Comparison of ENCODE assay signal across 22 cellular contexts in the genomic region with DNA sequence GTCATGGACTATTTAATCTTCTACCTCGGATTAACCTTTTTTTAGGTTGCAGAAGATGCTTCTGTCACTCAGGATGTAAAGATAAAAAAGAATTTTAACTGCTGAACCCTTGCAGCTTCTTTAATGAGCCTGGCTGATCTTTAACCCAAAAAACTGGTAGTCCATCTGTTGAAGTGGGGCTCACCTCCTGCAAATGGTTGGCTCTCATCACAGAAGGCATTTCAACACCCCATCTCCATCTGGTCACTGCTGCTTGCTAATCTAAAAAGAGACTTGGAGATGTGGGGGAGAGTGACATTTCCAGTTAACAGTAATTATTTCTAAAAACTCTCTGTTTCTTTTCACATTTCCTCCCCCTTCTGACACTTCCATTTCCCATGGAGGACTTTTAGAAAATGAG.
"Had no signal": no experiment of that assay in that cellular context is flagged by ENCODE, and none has a peak within 500 bp of the region (broad histone marks: within the 10 kb centered on the region; RNA-seq: fewer than 3 reads in every experiment).

No MANE protein-coding gene starts in this region.

- H3K27ac Mint-ChIP-seq: activated CD4-positive, alpha-beta memory T cell treated with anti-CD3 and anti-CD28 coated beads, Interleukin-2, amount 10 ng/mL, durations not matched to agents 7 days and 5 days; activated CD4-positive, alpha-beta T cell treated with anti-CD3 and anti-CD28 coated beads, Interleukin-2, amount 10 ng/mL, durations not matched to agents 7 days and 5 days; activated naive CD4-positive, alpha-beta T cell treated with anti-CD3 and anti-CD28 coated beads, Interleukin-2, amount 10 ng/mL, durations not matched to agents 7 days and 5 days; activated naive CD4-positive, alpha-beta T cell treated with anti-CD3 and anti-CD28 coated beads, Interleukin-2, amount 50 U/mL, for 72 hours; activated naive CD8-positive, alpha-beta T cell treated with anti-CD3 and anti-CD28 coated beads, Interleukin-2, amount 10 ng/mL, durations not matched to agents 7 days and 5 days; activated T-cell treated with anti-CD3 and anti-CD28 coated beads, Interleukin-2, amount 50 U/mL, for 24 hours; activated T-cell treated with anti-CD3 and anti-CD28 coated beads, Interleukin-2, amount 50 U/mL, for 72 hours; brain had no signal

- DNase-seq: activated CD4-positive, alpha-beta memory T cell treated with anti-CD3 and anti-CD28 coated beads, Interleukin-2, amount 10 ng/mL, durations not matched to agents 7 days and 5 days; activated CD4-positive, alpha-beta T cell treated with anti-CD3 and anti-CD28 coated beads for 1 hour; activated CD4-positive, alpha-beta T cell treated with anti-CD3 and anti-CD28 coated beads for 4 hours; activated CD4-positive, alpha-beta T cell treated with anti-CD3 and anti-CD28 coated beads, Interleukin-2, amount 10 ng/mL, durations not matched to agents 7 days and 5 days; activated CD4-positive, alpha-beta T cell treated with anti-CD3 and anti-CD28 coated beads, Interleukin-2, amount 50 U/mL, for 4 hours; activated CD8-positive, alpha-beta memory T cell treated with anti-CD3 and anti-CD28 coated beads, Interleukin-2, amount 50 U/mL, for 48 hours; activated gamma-delta T cell; activated naive CD4-positive, alpha-beta T cell; activated naive CD4-positive, alpha-beta T cell treated with anti-CD3 and anti-CD28 coated beads, Interleukin-2, amount 10 ng/mL, durations not matched to agents 7 days and 5 days; activated naive CD8-positive, alpha-beta T cell treated with anti-CD3 and anti-CD28 coated beads, Interleukin-2, amount 10 ng/mL, durations not matched to agents 7 days and 5 days; activated T-cell treated with anti-CD3 and anti-CD28 coated beads for 4 hours; activated T-cell treated with anti-CD3 and anti-CD28 coated beads, Interleukin-2, amount 50 U/mL, for 24 hours; activated T-cell treated with anti-CD3 and anti-CD28 coated beads, Interleukin-2, amount 50 U/mL, for 72 hours; central memory CD4-positive, alpha-beta T cell; effector CD8-positive, alpha-beta T cell; foreskin fibroblast; head of caudate nucleus; hippocampal formation; T-helper 2 cell had no signal

- H3K27me3 Mint-ChIP-seq: activated CD4-positive, alpha-beta memory T cell treated with anti-CD3 and anti-CD28 coated beads, Interleukin-2, amount 10 ng/mL, durations not matched to agents 7 days and 5 days; activated CD4-positive, alpha-beta T cell treated with anti-CD3 and anti-CD28 coated beads, Interleukin-2, amount 10 ng/mL, durations not matched to agents 7 days and 5 days; activated naive CD4-positive, alpha-beta T cell treated with anti-CD3 and anti-CD28 coated beads, Interleukin-2, amount 10 ng/mL, durations not matched to agents 7 days and 5 days; activated naive CD8-positive, alpha-beta T cell treated with anti-CD3 and anti-CD28 coated beads, Interleukin-2, amount 10 ng/mL, durations not matched to agents 7 days and 5 days; activated T-cell treated with anti-CD3 and anti-CD28 coated beads, Interleukin-2, amount 50 U/mL, for 24 hours; brain had no signal

- ATAC-seq: activated naive CD4-positive, alpha-beta T cell treated with anti-CD3 and anti-CD28 coated beads, Interleukin-2, amount 50 U/mL, for 72 hours; activated T-cell treated with anti-CD3 and anti-CD28 coated beads, Interleukin-2, amount 50 U/mL, for 72 hours; esophagus mucosa had no signal

- H3K4me1 Mint-ChIP-seq: activated CD4-positive, alpha-beta memory T cell treated with anti-CD3 and anti-CD28 coated beads, Interleukin-2, amount 10 ng/mL, durations not matched to agents 7 days and 5 days; activated CD4-positive, alpha-beta T cell treated with anti-CD3 and anti-CD28 coated beads, Interleukin-2, amount 10 ng/mL, durations not matched to agents 7 days and 5 days; activated naive CD4-positive, alpha-beta T cell treated with anti-CD3 and anti-CD28 coated beads, Interleukin-2, amount 10 ng/mL, durations not matched to agents 7 days and 5 days; activated naive CD8-positive, alpha-beta T cell treated with anti-CD3 and anti-CD28 coated beads, Interleukin-2, amount 10 ng/mL, durations not matched to agents 7 days and 5 days; brain had no signal

- H3K4me3 Mint-ChIP-seq: activated CD4-positive, alpha-beta memory T cell treated with anti-CD3 and anti-CD28 coated beads, Interleukin-2, amount 10 ng/mL, durations not matched to agents 7 days and 5 days; activated CD4-positive, alpha-beta T cell treated with anti-CD3 and anti-CD28 coated beads, Interleukin-2, amount 10 ng/mL, durations not matched to agents 7 days and 5 days; activated naive CD4-positive, alpha-beta T cell treated with anti-CD3 and anti-CD28 coated beads, Interleukin-2, amount 10 ng/mL, durations not matched to agents 7 days and 5 days; activated naive CD8-positive, alpha-beta T cell treated with anti-CD3 and anti-CD28 coated beads, Interleukin-2, amount 10 ng/mL, durations not matched to agents 7 days and 5 days; activated T-cell treated with anti-CD3 and anti-CD28 coated beads, Interleukin-2, amount 50 U/mL, for 24 hours; activated T-cell treated with anti-CD3 and anti-CD28 coated beads, Interleukin-2, amount 50 U/mL, for 72 hours; brain had no signal

- H3K9me3 Mint-ChIP-seq: activated CD4-positive, alpha-beta memory T cell treated with anti-CD3 and anti-CD28 coated beads, Interleukin-2, amount 10 ng/mL, durations not matched to agents 7 days and 5 days; activated CD4-positive, alpha-beta T cell treated with anti-CD3 and anti-CD28 coated beads, Interleukin-2, amount 10 ng/mL, durations not matched to agents 7 days and 5 days; activated naive CD4-positive, alpha-beta T cell treated with anti-CD3 and anti-CD28 coated beads, Interleukin-2, amount 10 ng/mL, durations not matched to agents 7 days and 5 days; activated naive CD8-positive, alpha-beta T cell treated with anti-CD3 and anti-CD28 coated beads, Interleukin-2, amount 10 ng/mL, durations not matched to agents 7 days and 5 days; activated T-cell treated with anti-CD3 and anti-CD28 coated beads, Interleukin-2, amount 50 U/mL, for 24 hours; activated T-cell treated with anti-CD3 and anti-CD28 coated beads, Interleukin-2, amount 50 U/mL, for 72 hours; brain had no signal

- H3K36me3 Mint-ChIP-seq: activated naive CD4-positive, alpha-beta T cell treated with anti-CD3 and anti-CD28 coated beads, Interleukin-2, amount 10 ng/mL, durations not matched to agents 7 days and 5 days; activated naive CD4-positive, alpha-beta T cell treated with anti-CD3 and anti-CD28 coated beads, Interleukin-2, amount 50 U/mL, for 72 hours; activated naive CD8-positive, alpha-beta T cell treated with anti-CD3 and anti-CD28 coated beads, Interleukin-2, amount 10 ng/mL, durations not matched to agents 7 days and 5 days; brain had no signal
